Comparison of ENCODE assay signal across 12 cellular contexts in genomic region chr11:63847363-63847762, GRCh38. TPM values are rescaled to one million over a fixed set of nuclear protein-coding genes. Genes with fewer than 3 reads are reported as not detected.
DNase-seq lines count a peak whose midpoint lies in the region; ATAC-seq and TF ChIP-seq lines count a peak whose summit lies in the region.
"Had no signal": no experiment of that assay in that cellular context is flagged by ENCODE, and none has a peak within 500 bp of the region (broad histone marks: within the 10 kb centered on the region; RNA-seq: fewer than 3 reads in every experiment).

No MANE protein-coding gene starts in this region.

- H3K27me3 Mint-ChIP-seq in endodermal cell (ENCODE audit: insufficient read depth) (no peaks in the 10 kb centered on the region), nephron (ENCODE audit: low read depth) (no peaks in the 10 kb centered on the region)

- WGBS in endodermal cell (ENCODE audit: insufficient coverage in 1 of 2, insufficient read length in 1 of 2), 2 experiments: 88% methylated on average over 3 of the region's 3 CpGs

- H3K36me3 ChIP-seq in HUES6 (ENCODE audit: control insufficient read depth, insufficient read depth, low read length) (peaks cover 3% of the 10 kb centered on the region; the same call in 1 of the 2 replicates), endodermal cell (ENCODE audit: control insufficient read depth, insufficient read depth, low read length) (peaks cover 26% of the 10 kb centered on the region)

- H3K4me3 ChIP-seq in HUES6 (ENCODE audit: low read depth, low read length): peak overlapping the region; percentile 37; the same call in 1 of the 2 replicates
- no peak overlapping the region for H3K4me3 ChIP-seq in endodermal cell (ENCODE audit: low read length)

- H3K27ac ChIP-seq in C4-2B (peak overlapping the region; percentile 94), HUES6 (ENCODE audit: low read depth, low read length) (0 out of 2 replicates have a peak overlapping the region, but pooled peaks have one; percentile 33), endodermal cell (ENCODE audit: low read depth, low read length) (no peak overlapping the region)

- H3K4me1 ChIP-seq in HUES6 (ENCODE audit: control insufficient read depth, insufficient read depth, low read length) (peaks cover 49% of the 10 kb centered on the region), endodermal cell (ENCODE audit: control insufficient read depth, insufficient read depth, low read length) (peaks cover 5% of the 10 kb centered on the region)

- no peaks in the 10 kb centered on the region for H3K9me3 ChIP-seq in HUES6 (ENCODE audit: control insufficient read depth, insufficient read depth, low read depth, low read length)
- H3K9me3 ChIP-seq in endodermal cell (ENCODE audit: control insufficient read depth, low read length): no peaks in the 10 kb centered on the region

- H3K9me3 Mint-ChIP-seq in endodermal cell: no peaks in the 10 kb centered on the region
- no peaks in the 10 kb centered on the region for H3K9me3 Mint-ChIP-seq in nephron

- peaks cover 38% of the 10 kb centered on the region for H3K4me1 Mint-ChIP-seq in endodermal cell
- H3K4me1 Mint-ChIP-seq in nephron: peaks cover 31% of the 10 kb centered on the region

- H3K9ac ChIP-seq in HUES6 (ENCODE audit: low read length) (peak overlapping the region; percentile 40), endodermal cell (ENCODE audit: extremely low read depth, low read length, poor library complexity, severe bottlenecking) (no peak overlapping the region)

- TF ChIP-seq CTCF in C4-2B (conservative IDR thresholded peaks at IDR 0.05) (no peak), endodermal cell (conservative IDR thresholded peaks at IDR 0.05) (no peak), nephron (IDR thresholded peaks at IDR 0.05; ENCODE audit: unreplicated experiment in 3 of 3) (no peak)

- H3K27me3 ChIP-seq in HUES6 (ENCODE audit: control insufficient read depth, insufficient read depth, low read length) (no peaks in the 10 kb centered on the region), endodermal cell (ENCODE audit: control insufficient read depth, insufficient read depth, low read length, poor library complexity, severe bottlenecking) (no peaks in the 10 kb centered on the region)

- peaks cover 27% of the 10 kb centered on the region for H3K36me3 Mint-ChIP-seq in endodermal cell (ENCODE audit: low read depth)
- peaks cover 28% of the 10 kb centered on the region for H3K36me3 Mint-ChIP-seq in nephron (ENCODE audit: low read depth)

- H3K27ac Mint-ChIP-seq in endodermal cell: peak overlapping the region; percentile 74
- peak overlapping the region; percentile 53 to 75 (median 66) for H3K27ac Mint-ChIP-seq in nephron

- no peak for ATAC-seq in GM21423 (IDR thresholded peaks at IDR 0.05; ENCODE audit: unreplicated experiment)

- peak; percentile 72 for DNase-seq in endodermal cell
- DNase-seq in activated CD8-positive, alpha-beta memory T cell treated with anti-CD3 and anti-CD28 coated beads, Interleukin-2, amount 50 U/mL, for 4 hours: no peak
- no peak for DNase-seq in effector CD4-positive, alpha-beta T cell
- DNase-seq in NCI-H2171 (lab: John Stamatoyannopoulos, UW): no peak
- DNase-seq: activated CD4-positive, alpha-beta T cell treated with anti-CD3 and anti-CD28 coated beads, Interleukin-2, amount 50 U/mL, for 1 hour; HCEC 1CT; NCI-H187 treated with DMSO at 0.1 percent for 48 hours; stimulated activated CD4-positive, alpha-beta T cell treated with anti-CD3 and anti-CD28 coated beads, Interleukin-15, amount 100 ng/mL, for 24 hours had no signal

- H3K4me3 Mint-ChIP-seq in endodermal cell: no peak overlapping the region
- no peak overlapping the region for H3K4me3 Mint-ChIP-seq in nephron

RNA-seq across cellular contexts. Expression of gene MARK2, which starts 8.5 kb away (rescaled TPM):
- 10 to 100 TPM; 39.7 to 39.8 TPM for total RNA-seq in endodermal cell
- polyA plus RNA-seq in endodermal cell (2013, experiment 1 of 2): 26.6 TPM
- polyA plus RNA-seq in endodermal cell (2013, experiment 2 of 2): 27.3 TPM

RNA-seq across cellular contexts. Expression of gene SPINDOC, which starts 34.1 kb away (rescaled TPM):
- total RNA-seq in endodermal cell: 100 to 1,000 TPM in 1 of 2 donors, 10 to 100 TPM in 1; 96.1 to 103 TPM
- polyA plus RNA-seq in endodermal cell (2013, experiment 1 of 2): 59.8 TPM
- polyA plus RNA-seq in endodermal cell (2013, experiment 2 of 2): 60.2 TPM
